In genomic region chr15:84924074-84924700, GRCh38 we compare ENCODE assay signal across 25 cellular contexts. TPM values are rescaled to one million over a fixed set of nuclear protein-coding genes. Genes with fewer than 3 reads are reported as not detected.
A peak's percentile ranks its signal among the peaks of the same experiment; 100 is the strongest.
DNase-seq lines count a peak whose midpoint lies in the region; ATAC-seq and TF ChIP-seq lines count a peak whose summit lies in the region.
"Had no signal": no experiment of that assay in that cellular context is flagged by ENCODE, and none has a peak within 500 bp of the region (broad histone marks: within the 10 kb centered on the region; RNA-seq: fewer than 3 reads in every experiment).

No MANE protein-coding gene starts in this region.

- peaks cover 22% of the 10 kb centered on the region for H3F3A ChIP-seq in GM23248 (ENCODE audit: insufficient read depth)

- no peaks in the 10 kb centered on the region for H3K27me3 ChIP-seq in GM23248 (replicated peaks; ENCODE audit: insufficient read depth)
- H3K27me3 ChIP-seq: heart left ventricle, stomach had no signal

- no peaks in the 10 kb centered on the region for H3K36me3 Mint-ChIP-seq in type B pancreatic cell

- peak; percentile 30 for DNase-seq in GM23248
- peak; percentile 20 for DNase-seq in fibroblast of the aortic adventitia (ENCODE audit: low read depth)
- DNase-seq in myocyte (ENCODE audit: low read depth): peak; percentile 17
- no peak for DNase-seq in type B pancreatic cell (ENCODE audit: extremely low spot score, unreplicated experiment)
- no peak for DNase-seq in NCI-H1105 (lab: John Stamatoyannopoulos, UW)
- DNase-seq in HT-29 (ENCODE audit: low spot score): no peak
- DNase-seq in kidney glomerular epithelial cell (lab: John Stamatoyannopoulos, UW): no peak
- DNase-seq: activated CD4-positive, alpha-beta T cell treated with anti-CD3 and anti-CD28 coated beads, Interleukin-2, amount 50 U/mL, for 48 hours; activated CD8-positive, alpha-beta memory T cell treated with anti-CD3 and anti-CD28 coated beads, Interleukin-2, amount 50 U/mL, for 48 hours; activated effector memory CD4-positive, alpha-beta T cell treated with anti-CD3 and anti-CD28 coated beads, Interleukin-2, amount 50 U/mL, for 16 hours; activated naive CD8-positive, alpha-beta T cell treated with anti-CD3 and anti-CD28 coated beads, Interleukin-2, amount 50 U/mL, for 24 hours; heart left ventricle; mammary epithelial cell; NCI-H1694 treated with DMSO at 0.1 percent for 48 hours; NCI-H774; occipital lobe; OCI-M1; stimulated activated CD4-positive, alpha-beta T cell treated with anti-CD3 and anti-CD28 coated beads, Interleukin-15, amount 100 ng/mL, for 24 hours; T-helper 9 cell had no signal

- no peak for ATAC-seq in HG02763 (IDR thresholded peaks at IDR 0.05; ENCODE audit: unreplicated experiment)
- ATAC-seq: activated naive CD8-positive, alpha-beta T cell treated with anti-CD3 and anti-CD28 coated beads, Interleukin-2, amount 50 U/mL, for 24 hours; HCT116; heart left ventricle; Right ventricle myocardium inferior had no signal

- peaks cover 39% of the 10 kb centered on the region for H3K4me1 ChIP-seq in GM23248 (ENCODE audit: insufficient read depth)

- H4K20me1 ChIP-seq in GM23248 (ENCODE audit: insufficient read depth): no peaks in the 10 kb centered on the region

- in situ Hi-C loops in GM23248 (cut with MboI): loop anchor here (10.0 kb wide), 1 partner anchor 269 kb away; the partner anchor contains the start of genes NMB and WDR73

- H3K36me3 ChIP-seq in GM23248 (ENCODE audit: low read depth): no peaks in the 10 kb centered on the region
- H3K36me3 ChIP-seq: heart left ventricle, stomach had no signal

- no peak overlapping the region for H2AFZ ChIP-seq in GM23248

- TF ChIP-seq CTCF in fibroblast of the aortic adventitia (IDR thresholded peaks at IDR 0.05; ENCODE audit: insufficient read depth, low read length) (no peak), type B pancreatic cell (conservative IDR thresholded peaks at IDR 0.05) (no peak)

- peaks cover 6% of the 10 kb centered on the region for H3K4me1 Mint-ChIP-seq in type B pancreatic cell (ENCODE audit: unreplicated experiment)

- WGBS in GM23248 (ENCODE audit: low coverage in 1 of 2, low lambda C conversion rate in 2 of 2, missing lambda C conversion rate in 2 of 2), 2 experiments: 82 to 83% methylated on average over 3 of the region's 3 CpGs

- peak overlapping the region; percentile 2; the same call in 1 of the 2 replicates for H3K4me3 ChIP-seq in GM23248
- no peak overlapping the region for H3K4me3 ChIP-seq in fibroblast of the aortic adventitia (ENCODE audit: low read depth, low read length)
- H3K4me3 ChIP-seq: heart left ventricle, stomach had no signal

- H3K9me2 ChIP-seq in GM23248 (ENCODE audit: insufficient read depth): no peaks in the 10 kb centered on the region

- peak overlapping the region; percentile 36 for H3K27ac ChIP-seq in GM23248
- H3K27ac ChIP-seq: heart left ventricle, stomach had no signal

- H3K9ac ChIP-seq in GM23248: peak overlapping the region; percentile 46

- no peaks in the 10 kb centered on the region for H3K9me3 Mint-ChIP-seq in type B pancreatic cell
- H3K9me3 Mint-ChIP-seq: activated naive CD8-positive, alpha-beta T cell treated with anti-CD3 and anti-CD28 coated beads, Interleukin-2, amount 50 U/mL, for 24 hours had no signal

- H3K4me3 Mint-ChIP-seq in type B pancreatic cell: no peak overlapping the region
- H3K4me3 Mint-ChIP-seq: activated naive CD8-positive, alpha-beta T cell treated with anti-CD3 and anti-CD28 coated beads, Interleukin-2, amount 50 U/mL, for 24 hours had no signal

- no peaks in the 10 kb centered on the region for H3K27me3 Mint-ChIP-seq in type B pancreatic cell
- H3K27me3 Mint-ChIP-seq: activated naive CD8-positive, alpha-beta T cell treated with anti-CD3 and anti-CD28 coated beads, Interleukin-2, amount 50 U/mL, for 24 hours had no signal

- no peaks in the 10 kb centered on the region for H3K79me2 ChIP-seq in GM23248 (ENCODE audit: insufficient read depth)

- H3K9me3 ChIP-seq in GM23248 (ENCODE audit: low read depth): no peaks in the 10 kb centered on the region
- H3K9me3 ChIP-seq: heart left ventricle, stomach had no signal

- H3K27ac Mint-ChIP-seq in type B pancreatic cell: peak overlapping the region; percentile 39
- H3K27ac Mint-ChIP-seq: activated naive CD8-positive, alpha-beta T cell treated with anti-CD3 and anti-CD28 coated beads, Interleukin-2, amount 50 U/mL, for 24 hours had no signal

- H3K4me2 ChIP-seq in GM23248 (ENCODE audit: unreplicated experiment): peak overlapping the region; percentile 12

RNA-seq across cellular contexts. Expression of gene SLC28A1, which starts 39.7 kb away (rescaled TPM):
- total RNA-seq in GM23248 (2014; rRNA removed; shearing (Covaris generic)): not detected in 2 replicates
- polyA plus RNA-seq in GM23248 (2016; fragmentation: Nextera tagmentation; extraction: Ambion mirVana): not detected in 2 replicates
- total RNA-seq in fibroblast of the aortic adventitia (ENCODE audit: low replicate concordance) (not detected in 2 replicates), myocyte (not detected in 2 replicates), type B pancreatic cell (ENCODE audit: low replicate concordance) (0.19 and 0.31 TPM in 2 replicates)
- 0.18 TPM for polyA plus RNA-seq in myocyte (2012)
- 0.08 and 0.13 TPM in 2 replicates for total RNA-seq in HT-29 (2014; rRNA removed; shearing (Covaris generic))
- total RNA-seq: bronchial epithelial cell, G401, occipital lobe had no signal
- polyA plus RNA-seq: mammary epithelial cell, stomach had no signal

RNA-seq across cellular contexts. Expression of gene PDE8A, which starts 57.5 kb away (rescaled TPM):
- 22.7 and 28.5 TPM in 2 replicates for total RNA-seq in GM23248 (2014; rRNA removed; shearing (Covaris generic))
- 13.9 and 14.0 TPM in 2 replicates for polyA plus RNA-seq in GM23248 (2016; fragmentation: Nextera tagmentation; extraction: Ambion mirVana)
- 20.6 and 26.2 TPM in 2 replicates for total RNA-seq in fibroblast of the aortic adventitia (ENCODE audit: low replicate concordance)
- total RNA-seq in myocyte: 6.8 and 18.4 TPM in 2 replicates
- 5.3 TPM for polyA plus RNA-seq in myocyte (2012)
- total RNA-seq in type B pancreatic cell (ENCODE audit: low replicate concordance): 22.8 and 41.8 TPM in 2 replicates
- 29.9 and 30.4 TPM in 2 replicates for total RNA-seq in HT-29 (2014; rRNA removed; shearing (Covaris generic))

Comparison
In these comparisons a context has a peak if more than half of its experiments do, and no peak if none do; other contexts are left out.
1. DNase-seq: peak in GM23248 (single experiment), fibroblast of the aortic adventitia (single experiment) and myocyte (single experiment); none in type B pancreatic cell (single experiment), NCI-H1105 (single experiment), HT-29 (single experiment) and kidney glomerular epithelial cell (single experiment).